ENCODE assay signal across 8 cellular contexts in genomic region chr10:102713483-102713813, GRCh38. TPM values are rescaled to one million over a fixed set of nuclear protein-coding genes. Genes with fewer than 3 reads are reported as not detected.
DNase-seq lines count a peak whose midpoint lies in the region; ATAC-seq and TF ChIP-seq lines count a peak whose summit lies in the region.

No MANE protein-coding gene starts in this region.

- TF ChIP-seq EP300 in upper lobe of left lung (IDR thresholded peaks at IDR 0.05): no peak

- WGBS in upper lobe of left lung, 2 donors: 0% methylated on average over 5 to 16 of the region's 16 CpGs

- no peaks in the 10 kb centered on the region for H3K27me3 Mint-ChIP-seq in CD8-positive, alpha-beta memory T cell

- TF ChIP-seq CTCF in choroid plexus epithelial cell (conservative IDR thresholded peaks at IDR 0.05; ENCODE audit: low read depth, low read length) (peak; percentile 54), upper lobe of left lung (IDR thresholded peaks at IDR 0.05) (peak in 2 of 6 experiments; percentile 33 to 44)

- H3K36me3 Mint-ChIP-seq in CD8-positive, alpha-beta memory T cell: peaks cover 0 to 26% (median 6%) of the 10 kb centered on the region in 3 donors

- POLR2A ChIA-PET in CD8-positive, alpha-beta memory T cell (lab: Charles Lee): interaction anchor here (0.7 to 3.3 kb wide), 8 partner anchors 9 to 71 kb away, joined by 4 to 62 read pairs (median 11); partner anchors contain the start of genes TRIM8 and WBP1L

- ATAC-seq in GM21423 (IDR thresholded peaks at IDR 0.05; ENCODE audit: unreplicated experiment) (peak; percentile 40), upper lobe of left lung (ENCODE audit: low FRiP score in 2 of 2) (peak; percentile 72 to 87), HG03139 (IDR thresholded peaks at IDR 0.05; ENCODE audit: unreplicated experiment) (no peak)

- H3K4me3 Mint-ChIP-seq in CD8-positive, alpha-beta memory T cell: peak overlapping the region; percentile 85 to 97 (median 95)

- CTCF ChIA-PET in CD8-positive, alpha-beta memory T cell (lab: Charles Lee): interaction anchor here (0.7 to 4.6 kb wide), 9 partner anchors 9 to 71 kb away, joined by 3 to 43 read pairs (median 7); partner anchors contain the start of genes TRIM8 and WBP1L

- no peaks in the 10 kb centered on the region for H3K36me3 ChIP-seq in CD8-positive, alpha-beta memory T cell (ENCODE audit: insufficient read depth, low read length)
- H3K36me3 ChIP-seq in upper lobe of left lung: no peaks in the 10 kb centered on the region

- H3K4me1 ChIP-seq in CD8-positive, alpha-beta memory T cell (ENCODE audit: insufficient read depth, low read length): peaks cover 16% of the 10 kb centered on the region
- peaks cover 6 to 27% (median 11%) of the 10 kb centered on the region in 4 donors for H3K4me1 ChIP-seq in upper lobe of left lung

- H3K27me3 ChIP-seq in CD8-positive, alpha-beta memory T cell (ENCODE audit: insufficient read depth, low read length, poor library complexity, severe bottlenecking): no peaks in the 10 kb centered on the region
- H3K27me3 ChIP-seq in upper lobe of left lung: no peaks in the 10 kb centered on the region

- no peak for DNase-seq in CD8-positive, alpha-beta memory T cell
- DNase-seq in MV-4-11 (lab: John Stamatoyannopoulos, UW) (peak; percentile 45), choroid plexus epithelial cell (ENCODE audit: low read depth) (no peak), medulla oblongata (ENCODE audit: extremely low spot score) (peak; percentile 40), upper lobe of left lung (no peak), SW 1271 (lab: John Stamatoyannopoulos, UW) (no peak)

- H3K27ac ChIP-seq in CD8-positive, alpha-beta memory T cell (ENCODE audit: low read depth, low read length): peak overlapping the region; percentile 85
- peak overlapping the region; percentile 81 to 92 (median 87) for H3K27ac ChIP-seq in upper lobe of left lung

- TF ChIP-seq POLR2A in upper lobe of left lung (IDR thresholded peaks at IDR 0.05): no peak

- H3K4me1 Mint-ChIP-seq in CD8-positive, alpha-beta memory T cell: peaks cover 50 to 64% (median 63%) of the 10 kb centered on the region in 3 donors

- peak overlapping the region; percentile 93 for H3K4me3 ChIP-seq in CD8-positive, alpha-beta memory T cell (ENCODE audit: low read length)
- H3K4me3 ChIP-seq in choroid plexus epithelial cell (ENCODE audit: low read depth, low read length) (peak overlapping the region; percentile 93), upper lobe of left lung (peak overlapping the region; percentile 82 to 96 (median 92))

- H3K9me3 Mint-ChIP-seq in CD8-positive, alpha-beta memory T cell: no peaks in the 10 kb centered on the region

- no peaks in the 10 kb centered on the region for H3K9me3 ChIP-seq in CD8-positive, alpha-beta memory T cell (ENCODE audit: low read length)
- H3K9me3 ChIP-seq in upper lobe of left lung: no peaks in the 10 kb centered on the region

- peak overlapping the region; percentile 76 to 98 (median 94) for H3K27ac Mint-ChIP-seq in CD8-positive, alpha-beta memory T cell

RNA-seq across cellular contexts. Expression of gene ARL3, which starts 0.7 kb away (rescaled TPM):
- total RNA-seq in CD8-positive, alpha-beta memory T cell: 1 to 10 TPM; 8.7 TPM
- 5.7 TPM for polyA plus RNA-seq in CD8-positive, alpha-beta memory T cell
- total RNA-seq in upper lobe of left lung: 1 to 10 TPM; 4.6 to 7.9 (median 6.4) TPM

RNA-seq across cellular contexts. Expression of gene SFXN2, which starts 1.0 kb away (rescaled TPM):
- 10 to 100 TPM; 27.6 to 30.6 TPM for total RNA-seq in CD8-positive, alpha-beta memory T cell
- polyA plus RNA-seq in CD8-positive, alpha-beta memory T cell: 10.1 TPM
- 10 to 100 TPM in 2 of 6 donors, 1 to 10 TPM in 4; 3.9 to 28.3 (median 8.0) TPM for total RNA-seq in upper lobe of left lung

RNA-seq across cellular contexts. Expression of gene WBP1L, which starts 30.3 kb away (rescaled TPM):
- total RNA-seq in CD8-positive, alpha-beta memory T cell: 10 to 100 TPM; 16.0 to 17.8 TPM
- 28.5 TPM for polyA plus RNA-seq in CD8-positive, alpha-beta memory T cell
- total RNA-seq in upper lobe of left lung: 10 to 100 TPM; 41.7 to 76.6 (median 54.7) TPM

Comparison
In these comparisons a context has a peak if more than half of its experiments do, and no peak if none do; other contexts are left out.
1. DNase-seq: peak in MV-4-11 (single experiment) and medulla oblongata (single experiment); none in CD8-positive, alpha-beta memory T cell (0 of 5), choroid plexus epithelial cell (single experiment), upper lobe of left lung (0 of 2) and SW 1271 (0 of 2).
2. Peak in every context shown above with its lines, with median percentiles within 50 percentile points of each other: H3K4me3 ChIP-seq.